ENCODE assay signal across 9 cellular contexts in genomic region chr7:2687881-2688318, GRCh38. TPM values are rescaled to one million over a fixed set of nuclear protein-coding genes. Genes with fewer than 3 reads are reported as not detected.
DNase-seq lines count a peak whose midpoint lies in the region; ATAC-seq and FAIRE-seq lines count a peak whose summit lies in the region.
"Had no signal": no experiment of that assay in that cellular context is flagged by ENCODE, and none has a peak within 500 bp of the region (broad histone marks: within the 10 kb centered on the region; RNA-seq: fewer than 3 reads in every experiment).

AMZ1 (plus strand) TSS chr7:2688202; CDS start chr7:2700452, 12,250 bp downstream.

- H3K4me1 ChIP-seq in iPS DF 6.9 (ENCODE audit: control insufficient read depth, insufficient read depth, low read length) (peaks cover 2% of the 10 kb centered on the region; the same call in 1 of the 2 replicates), small intestine (ENCODE audit: control insufficient read depth in 2 of 2, insufficient read depth in 1 of 2, low read depth in 1 of 2, low read length in 1 of 2) (peaks cover 4 to 6% of the 10 kb centered on the region in 2 donors)

- WGBS in iPS DF 6.9 (ENCODE audit: insufficient coverage, insufficient read length), result no CpG with 5 or more reads among the region's 41 CpGs
- 3 to 5% (median 4%) methylated on average over 15 to 41 of the region's 41 CpGs for WGBS in small intestine, 3 donors

- no peaks in the 10 kb centered on the region for H3K36me3 Mint-ChIP-seq in T-cell
- H3K36me3 Mint-ChIP-seq in stimulated activated effector memory CD8-positive, alpha-beta T cell treated with anti-CD3 and anti-CD28 coated beads, Interleukin-12 subunit alpha, Interleukin-12 subunit beta, amount 100 ng/mL, for 72 hours, result peaks cover 8% of the 10 kb centered on the region

- H3K9me3 Mint-ChIP-seq in T-cell, result no peaks in the 10 kb centered on the region
- H3K9me3 Mint-ChIP-seq in stimulated activated effector memory CD8-positive, alpha-beta T cell treated with anti-CD3 and anti-CD28 coated beads, Interleukin-12 subunit alpha, Interleukin-12 subunit beta, amount 100 ng/mL, for 72 hours, result no peaks in the 10 kb centered on the region

- peak within 1 kb of the TSS in 1 of 2 donors; percentile 57 for H3K27ac Mint-ChIP-seq in T-cell
- no peak within 1 kb of the TSS for H3K27ac Mint-ChIP-seq in stimulated activated effector memory CD8-positive, alpha-beta T cell treated with anti-CD3 and anti-CD28 coated beads, Interleukin-12 subunit alpha, Interleukin-12 subunit beta, amount 100 ng/mL, for 72 hours

- H3K27me3 ChIP-seq in iPS DF 6.9 (ENCODE audit: control insufficient read depth, insufficient read depth, low read length) (peaks cover 14% of the 10 kb centered on the region), small intestine (ENCODE audit: control insufficient read depth in 2 of 2, insufficient read depth in 2 of 2, low read length in 2 of 2) (peaks cover 7 to 18% of the 10 kb centered on the region in 2 donors)

- ATAC-seq in GM21423 (IDR thresholded peaks at IDR 0.05; ENCODE audit: unreplicated experiment), result peak; percentile 18
- ATAC-seq in T-cell (replicated peaks in 1 of 4), result no peak
- peak; percentile 27 for ATAC-seq in stimulated activated effector memory CD8-positive, alpha-beta T cell treated with anti-CD3 and anti-CD28 coated beads, Interleukin-12 subunit alpha, Interleukin-12 subunit beta, amount 100 ng/mL, for 72 hours

- H3K4me1 Mint-ChIP-seq in T-cell, result peaks cover 5 to 12% (median 11%) of the 10 kb centered on the region in 3 donors
- peaks cover 26% of the 10 kb centered on the region for H3K4me1 Mint-ChIP-seq in stimulated activated effector memory CD8-positive, alpha-beta T cell treated with anti-CD3 and anti-CD28 coated beads, Interleukin-12 subunit alpha, Interleukin-12 subunit beta, amount 100 ng/mL, for 72 hours

- POLR2A ChIA-PET in T-cell (lab: Charles Lee), result no interaction called here

- H3K4me3 ChIP-seq in iPS DF 6.9 (ENCODE audit: low read length), result peak within 1 kb of the TSS; percentile 33; the same call in 1 of the 2 replicates
- H3K4me3 ChIP-seq in small intestine (ENCODE audit: low read depth in 1 of 2, low read length in 2 of 2), result peak within 1 kb of the TSS in 1 of 2 donors; percentile 5

- H3K9me3 ChIP-seq in iPS DF 6.9 (ENCODE audit: control insufficient read depth, insufficient read depth, low read length) (no peaks in the 10 kb centered on the region), small intestine (ENCODE audit: control insufficient read depth, low read depth) (no peaks in the 10 kb centered on the region)

- CTCF ChIA-PET in T-cell (lab: Charles Lee), result no interaction called here

- peaks cover 29 to 46% of the 10 kb centered on the region in 2 donors for H3K27me3 Mint-ChIP-seq in T-cell

- DNase-seq in T-cell (no peak), iPS DF 6.9 (ENCODE audit: low read depth, low spot score) (no peak), HPDE6-E6E7 (ENCODE audit: extremely low spot score) (no peak), small intestine (no peak), G401 (ENCODE audit: low spot score) (no peak)
- no peak for DNase-seq in stimulated activated effector memory CD8-positive, alpha-beta T cell treated with anti-CD3 and anti-CD28 coated beads, Interleukin-12 subunit alpha, Interleukin-12 subunit beta, amount 100 ng/mL, for 72 hours (ENCODE audit: low spot score in 2 of 2)
- DNase-seq in stimulated activated CD4-positive, alpha-beta T cell treated with anti-CD3 and anti-CD28 coated beads, Interleukin-15, amount 100 ng/mL, for 24 hours, result no peak

- no peaks in the 10 kb centered on the region for H3K36me3 ChIP-seq in iPS DF 6.9 (ENCODE audit: control insufficient read depth, insufficient read depth, low read length)
- H3K36me3 ChIP-seq in small intestine (ENCODE audit: control insufficient read depth in 2 of 2, insufficient read depth in 2 of 2, low read length in 2 of 2), result no peaks in the 10 kb centered on the region

- no peak for FAIRE-seq in small intestine (lab: Jason Lieb, UNC)

- in situ Hi-C loops in G401 (cut with HindIII; ENCODE audit: low sequenced_read_pairs), result no loop called here

- H3K4me3 Mint-ChIP-seq in T-cell, result peak within 1 kb of the TSS; percentile 1 to 36 (median 30)
- peak within 1 kb of the TSS; percentile 34 for H3K4me3 Mint-ChIP-seq in stimulated activated effector memory CD8-positive, alpha-beta T cell treated with anti-CD3 and anti-CD28 coated beads, Interleukin-12 subunit alpha, Interleukin-12 subunit beta, amount 100 ng/mL, for 72 hours

- H3K27ac ChIP-seq in iPS DF 6.9 (ENCODE audit: low read length) (no peak within 1 kb of the TSS), small intestine (ENCODE audit: low read depth in 1 of 2, low read length in 1 of 2) (no peak within 1 kb of the TSS)

RNA-seq across cellular contexts. Expression of gene AMZ1, which starts in this region (rescaled TPM):
- total RNA-seq in T-cell, result under 1 TPM; 0.09 to 0.79 (median 0.30) TPM
- polyA plus RNA-seq in small intestine, result under 1 TPM in 1 of 3 donors, not detected in 2; 0.07 TPM
- not detected in 2 replicates for total RNA-seq in G401 (2014; rRNA removed; shearing (Covaris generic))
- total RNA-seq: lung microvascular endothelial cell had no signal

Comparison
In these comparisons a context has a peak if more than half of its experiments do, and no peak if none do; other contexts are left out.
1. ATAC-seq: peak in GM21423 (single experiment) and stimulated activated effector memory CD8-positive, alpha-beta T cell treated with anti-CD3 and anti-CD28 coated beads, Interleukin-12 subunit alpha, Interleukin-12 subunit beta, amount 100 ng/mL, for 72 hours (single experiment); none in T-cell (0 of 4).